Comparison of ENCODE assay signal across 8 cellular contexts in the genomic region with DNA sequence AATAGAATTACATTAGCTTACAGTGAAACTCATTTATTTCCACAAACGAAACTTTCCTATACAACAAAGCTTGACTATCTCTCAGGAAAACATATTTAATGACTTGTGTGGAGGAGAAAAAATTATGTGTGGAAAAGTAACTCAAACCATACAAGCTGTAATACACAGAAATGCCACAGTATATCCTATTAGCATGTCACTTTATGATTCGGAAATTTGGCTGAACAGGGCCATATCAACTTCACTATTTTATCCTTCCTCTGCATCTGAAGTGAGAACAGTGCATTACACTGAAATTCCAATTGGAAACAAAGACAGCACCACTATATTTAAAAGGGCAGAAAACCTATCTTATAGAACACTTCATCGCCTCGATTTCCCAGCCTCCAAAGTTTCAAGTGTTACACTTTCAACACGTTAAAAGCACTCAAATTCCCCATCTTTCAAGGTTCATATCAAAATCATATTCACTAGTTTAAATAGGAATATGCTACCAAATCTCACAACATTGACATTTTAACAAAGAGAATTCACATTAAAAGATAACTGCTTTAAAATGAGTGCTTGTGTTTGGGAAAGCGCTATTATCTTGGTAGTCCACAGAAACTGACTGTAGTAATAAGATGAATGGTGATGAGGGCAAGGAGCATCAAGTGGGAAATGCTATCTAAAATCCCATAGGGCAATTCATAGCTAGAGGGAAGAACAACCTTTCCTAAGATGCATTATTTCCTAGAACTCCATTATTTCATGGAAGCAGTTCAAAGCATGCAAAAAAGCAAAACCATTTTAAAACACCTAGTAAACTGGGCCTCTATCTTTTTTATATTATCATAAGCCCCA. TPM values are rescaled to one million over a fixed set of nuclear protein-coding genes. Genes with fewer than 3 reads are reported as not detected.
A peak's percentile ranks its signal among the peaks of the same experiment; 100 is the strongest.
DNase-seq lines count a peak whose midpoint lies in the region; ATAC-seq, FAIRE-seq and TF ChIP-seq lines count a peak whose summit lies in the region.

No MANE protein-coding gene starts in this region.

- no peak overlapping the region for H4K5ac ChIP-seq in H1 (ENCODE audit: insufficient read length, low read depth, low read length)

- POLR2A ChIA-PET in SK-N-SH (lab: Yijun Ruan, JAX), result no interaction called here
- POLR2A ChIA-PET in PC-3 (lab: Charles Lee; ENCODE audit: unreplicated experiment), result no interaction called here
- POLR2A ChIA-PET in H1 (lab: Charles Lee; ENCODE audit: partially characterized antibody), result no interaction called here

- H3K9me2 ChIP-seq in SK-N-SH (no peaks in the 10 kb centered on the region), PC-3 (replicated peaks; ENCODE audit: low read length) (no peaks in the 10 kb centered on the region)

- ATAC-seq in SK-N-SH treated with all-trans-retinoic acid at 6 μM for 48 hours (no peak), PC-3 (no peak), GM18870 (IDR thresholded peaks at IDR 0.05; ENCODE audit: unreplicated experiment) (no peak)

- H2BK12ac ChIP-seq in H1 (ENCODE audit: low read depth, low read length), result no peak overlapping the region

- TF ChIP-seq POLR2A in H1 (IDR thresholded peaks at IDR 0.05; ENCODE audit: control extremely low read depth in 1 of 2, low read depth in 2 of 2, low read length in 2 of 2), result no peak

- H3K79me1 ChIP-seq in H1 (ENCODE audit: low read depth, low read length), result no peaks in the 10 kb centered on the region; the same call in 1 of the 2 replicates

- peaks cover 24 to 36% of the 10 kb centered on the region in 2 experiments; a peak in 3 of 4 replicates for H3K4me1 ChIP-seq in SK-N-SH (ENCODE audit: control insufficient read depth in 1 of 2, insufficient read depth in 2 of 2, low read depth in 1 of 2, low read length in 1 of 2)
- H3K4me1 ChIP-seq in PC-3 (ENCODE audit: insufficient read depth, low read length), result peaks cover 39% of the 10 kb centered on the region
- H3K4me1 ChIP-seq in H1 (replicated peaks in 1 of 4; ENCODE audit: control insufficient read depth in 3 of 4, insufficient read depth in 4 of 4, low read length in 3 of 4), result peaks cover 0 to 12% (median 6%) of the 10 kb centered on the region in 4 experiments; a peak in 4 of 7 replicates
- H3K4me1 ChIP-seq in osteoblast (ENCODE audit: insufficient read depth, low read length), result peaks cover 37% of the 10 kb centered on the region

- H4K20me1 ChIP-seq in SK-N-SH (ENCODE audit: insufficient read depth) (peaks cover 21% of the 10 kb centered on the region), PC-3 (ENCODE audit: low read length) (peaks cover 5% of the 10 kb centered on the region; the same call in 1 of the 2 replicates), H1 (replicated peaks in 1 of 2; ENCODE audit: control insufficient read depth in 1 of 2, insufficient read depth in 2 of 2, low read length in 2 of 2) (peaks cover 22 to 28% of the 10 kb centered on the region in 2 experiments), osteoblast (ENCODE audit: insufficient read depth, low read length) (peaks cover 19% of the 10 kb centered on the region)

- no peak overlapping the region for H2AK5ac ChIP-seq in H1 (ENCODE audit: low read depth, low read length)

- no peak overlapping the region for H2BK120ac ChIP-seq in H1 (replicated peaks; ENCODE audit: low read depth, low read length)

- no peak overlapping the region for H3K23ac ChIP-seq in H1 (ENCODE audit: insufficient read length)

- no peak overlapping the region for H4K8ac ChIP-seq in H1 (ENCODE audit: extremely low read depth, insufficient read depth, low read length)

- H3K9me3 ChIP-seq in SK-N-SH, result no peaks in the 10 kb centered on the region; the same call in 1 of the 2 replicates
- no peaks in the 10 kb centered on the region for H3K9me3 ChIP-seq in PC-3 (ENCODE audit: low read length)
- no peaks in the 10 kb centered on the region for H3K9me3 ChIP-seq in H1 (ENCODE audit: insufficient read depth in 2 of 2, low read depth in 1 of 2, low read length in 1 of 2)
- H3K9me3 ChIP-seq in osteoblast (ENCODE audit: low read depth, low read length), result no peaks in the 10 kb centered on the region

- TF ChIP-seq RAD21 in SK-N-SH (IDR thresholded peaks at IDR 0.05; ENCODE audit: low read length), result no peak
- no peak for TF ChIP-seq RAD21 in H1 (IDR thresholded peaks at IDR 0.05 in 1 of 2, conservative IDR thresholded peaks at IDR 0.05 in 1 of 2; ENCODE audit: low read depth in 2 of 2, low read length in 2 of 2)

- H3K56ac ChIP-seq in H1 (replicated peaks; ENCODE audit: insufficient read length, low read depth, low read length), result no peak overlapping the region

- no peak overlapping the region for H3K18ac ChIP-seq in H1 (ENCODE audit: extremely low read depth, low read length)

- H2BK20ac ChIP-seq in H1 (ENCODE audit: low read length), result no peak overlapping the region

- TF ChIP-seq EP300 in SK-N-SH (IDR thresholded peaks at IDR 0.05; ENCODE audit: borderline replicate concordance in 1 of 2, low read depth in 1 of 2, low read length in 1 of 2), result no peak
- TF ChIP-seq EP300 in H1 (IDR thresholded peaks at IDR 0.05; ENCODE audit: borderline replicate concordance in 1 of 2, low read depth in 2 of 2, low read length in 2 of 2), result no peak

- peak overlapping the region; percentile 92 to 94; a peak in 3 of 4 replicates for H3K27ac ChIP-seq in SK-N-SH (ENCODE audit: low read depth in 2 of 2, low read length in 1 of 2)
- H3K27ac ChIP-seq in PC-3 (ENCODE audit: low read length), result no peak overlapping the region
- H3K27ac ChIP-seq in H1 (ENCODE audit: low read depth, low read length), result no peak overlapping the region
- H3K27ac ChIP-seq in osteoblast (ENCODE audit: low read depth, low read length), result peak overlapping the region; percentile 97

- no peak overlapping the region for H2BK15ac ChIP-seq in H1 (ENCODE audit: low read length)

- no peak for DNase-seq in SK-N-SH
- DNase-seq in PC-3, result no peak
- DNase-seq in H1 (ENCODE audit: low read depth in 1 of 2, low spot score in 2 of 2), result no peak
- DNase-seq in osteoblast (ENCODE audit: insufficient read length, low spot score, missing footprints), result peak; percentile 27
- no peak for DNase-seq in activated effector memory CD4-positive, alpha-beta T cell treated with Interleukin-2 at 50 U/mL for 16 hours
- no peak for DNase-seq in stimulated activated CD4-positive, alpha-beta T cell treated with anti-CD3 and anti-CD28 coated beads, Interleukin-4, amount 100 ng/mL, for 4 hours

- no peak for TF ChIP-seq CTCF in SK-N-SH (IDR thresholded peaks at IDR 0.05)
- no peak for TF ChIP-seq CTCF in PC-3 (conservative IDR thresholded peaks at IDR 0.05; ENCODE audit: low read depth, low read length)
- no peak for TF ChIP-seq CTCF in H1 (IDR thresholded peaks at IDR 0.05; ENCODE audit: control extremely low read depth in 1 of 3, insufficient read depth in 1 of 3, low read depth in 1 of 3, low read length in 3 of 3)
- no peak for TF ChIP-seq CTCF in osteoblast (IDR thresholded peaks at IDR 0.05; ENCODE audit: extremely low read depth, low read depth, low read length)

- H3K9ac ChIP-seq in SK-N-SH, result peak overlapping the region; percentile 78
- H3K9ac ChIP-seq in PC-3 (ENCODE audit: low read length), result peak overlapping the region; percentile 88
- H3K9ac ChIP-seq in H1 (replicated peaks in 1 of 4; ENCODE audit: extremely low read depth in 1 of 4, low read depth in 3 of 4, low read length in 3 of 4), result no peak overlapping the region

- no peak overlapping the region for H3K14ac ChIP-seq in H1 (ENCODE audit: insufficient read length)

- H3K4me2 ChIP-seq in SK-N-SH (peak overlapping the region; percentile 72), PC-3 (ENCODE audit: low read length) (peak overlapping the region; percentile 87), H1 (ENCODE audit: insufficient read depth in 1 of 2, low read depth in 2 of 2, low read length in 2 of 2) (peak overlapping the region; percentile 96 to 97), osteoblast (ENCODE audit: insufficient read depth, low read length) (peak overlapping the region; percentile 96)

- BruUV-seq in PC-3 (replicated peaks; lab: Mats Ljungman, UMichigan), result TSS peak; percentile 42

- no peak for FAIRE-seq in H1 (lab: Jason Lieb, UNC)

- WGBS in SK-N-SH (ENCODE audit: low lambda C conversion rate), result 48% methylated on average over 6 of the region's 6 CpGs
- WGBS in H1 (ENCODE audit: extremely low coverage in 1 of 2, insufficient coverage in 1 of 2, insufficient read length in 1 of 2, insufficient replicate concordance in 2 of 2, low coverage in 1 of 2, low lambda C conversion rate in 2 of 2, missing lambda C conversion rate in 1 of 2), 2 experiments, result 60% methylated on average over 6 of the region's 6 CpGs; no CpG with 5 or more reads in 1 of the 2 experiments

- H3F3A ChIP-seq in SK-N-SH (replicated peaks; ENCODE audit: insufficient read depth) (peaks cover 32% of the 10 kb centered on the region), PC-3 (ENCODE audit: low read length, unreplicated experiment) (no peaks in the 10 kb centered on the region)

- H4K91ac ChIP-seq in H1 (replicated peaks; ENCODE audit: insufficient read length, low read length), result no peak overlapping the region

- no peak overlapping the region for H2BK5ac ChIP-seq in H1 (ENCODE audit: low read depth, low read length)

- CTCF ChIA-PET in SK-N-SH (lab: Yijun Ruan, JAX) (interaction anchor here (0.8 to 1.0 kb wide), 2 partner anchors 14 to 222 kb away, joined by 3 to 4 read pairs; a partner anchor contains a TSS), PC-3 (lab: Charles Lee) (interaction anchor here (0.6 kb wide), 1 partner anchor 119 kb away, joined by 3 read pairs; no protein-coding TSS in a partner anchor), H1 (lab: Charles Lee; ENCODE audit: partially characterized antibody) (no interaction called here)

- H3K36me3 ChIP-seq in SK-N-SH (replicated peaks in 1 of 2; ENCODE audit: control insufficient read depth in 1 of 2, insufficient read depth in 2 of 2, low read length in 1 of 2), result peaks cover 0 to 6% of the 10 kb centered on the region in 2 experiments
- no peaks in the 10 kb centered on the region for H3K36me3 ChIP-seq in PC-3 (ENCODE audit: low read depth, low read length)
- no peaks in the 10 kb centered on the region for H3K36me3 ChIP-seq in H1 (ENCODE audit: control insufficient read depth in 2 of 4, insufficient read depth in 4 of 4, low read length in 3 of 4)
- no peaks in the 10 kb centered on the region for H3K36me3 ChIP-seq in osteoblast (ENCODE audit: insufficient read depth, low read length)

- H3K4me3 ChIP-seq in SK-N-SH (ENCODE audit: low read depth in 2 of 2, low read length in 1 of 2), result peak overlapping the region; percentile 81 to 89
- peak overlapping the region; percentile 96 for H3K4me3 ChIP-seq in PC-3 (ENCODE audit: low read length)
- peak overlapping the region; percentile 72 to 88 (median 84); a peak in 7 of 8 replicates for H3K4me3 ChIP-seq in H1 (ENCODE audit: extremely low read depth in 1 of 4, insufficient read depth in 2 of 4, low read depth in 3 of 4, low read length in 4 of 4)
- H3K4me3 ChIP-seq in osteoblast (ENCODE audit: insufficient read depth, low read length), result peak overlapping the region; percentile 92

- H3K4ac ChIP-seq in H1 (replicated peaks; ENCODE audit: insufficient read length, low read depth, low read length), result no peak overlapping the region

- H3K27me3 ChIP-seq in SK-N-SH (ENCODE audit: insufficient read depth) (no peaks in the 10 kb centered on the region), PC-3 (ENCODE audit: low read length) (no peaks in the 10 kb centered on the region), H1 (replicated peaks in 1 of 4; ENCODE audit: control insufficient read depth in 3 of 4, extremely low read depth in 1 of 4, insufficient read depth in 3 of 4, low read length in 3 of 4) (peaks cover 29 to 54% (median 41%) of the 10 kb centered on the region in 4 experiments), osteoblast (ENCODE audit: insufficient read depth, low read length) (no peaks in the 10 kb centered on the region)

- intact Hi-C loops in PC-3 (cut with micrococcal nuclease), result loop anchor here (5.0 to 10.0 kb wide), 3 partner anchors 99 to 564 kb away; no protein-coding TSS in a partner anchor

- H3K23me2 ChIP-seq in H1 (ENCODE audit: low read depth, low read length), result peaks cover 9% of the 10 kb centered on the region

- H3K79me2 ChIP-seq in SK-N-SH (ENCODE audit: insufficient read depth), result peaks cover 84% of the 10 kb centered on the region
- peaks cover 84% of the 10 kb centered on the region for H3K79me2 ChIP-seq in PC-3 (ENCODE audit: low read length)
- peaks cover 0 to 26% of the 10 kb centered on the region in 2 experiments; a peak in 3 of 4 replicates for H3K79me2 ChIP-seq in H1 (ENCODE audit: control insufficient read depth in 1 of 2, insufficient read depth in 2 of 2, low read length in 2 of 2)
- H3K79me2 ChIP-seq in osteoblast (ENCODE audit: insufficient read depth, low read length), result peaks cover 80% of the 10 kb centered on the region

- H2AFZ ChIP-seq in SK-N-SH (ENCODE audit: low read depth) (no peak overlapping the region), PC-3 (ENCODE audit: low read length) (no peak overlapping the region), H1 (ENCODE audit: low read length) (no peak overlapping the region), osteoblast (ENCODE audit: low read length) (no peak overlapping the region)

RNA-seq across cellular contexts. Expression of a gene that starts 1.8 kb away (rescaled TPM):
- 7.3 and 8.6 TPM in 2 replicates for polyA plus RNA-seq in SK-N-SH (2012; rRNA removed)
- polyA plus RNA-seq in SK-N-SH (2012; cell fraction: cytosol; rRNA removed), result 8.9 and 9.8 TPM in 2 replicates
- polyA plus RNA-seq in SK-N-SH (2012; cell fraction: nucleus; rRNA removed), result 7.5 and 16.7 TPM in 2 replicates
- 13.9 and 25.3 TPM in 2 replicates for total RNA-seq in PC-3 (2014; rRNA removed)
- 5.0 and 6.6 TPM in 2 replicates for total RNA-seq in H1 (2021; fragmentation: NEBNext Ultra II Directional; extraction: Animal tissue kit (Norgen Biotek cat#: 25700))
- polyA plus RNA-seq in H1 (2011; rRNA removed), result 1.1 and 2.1 TPM in 2 replicates
- polyA plus RNA-seq in H1 (2011; cell fraction: cytosol; rRNA removed), result 2.8 TPM
- polyA plus RNA-seq in H1 (2011; cell fraction: nucleus; rRNA removed), result 3.3 TPM
- 1.8 to 3.4 TPM (median 2.1 TPM) in 4 replicates for polyA plus RNA-seq in H1 (2012, experiment 1 of 2)
- 0.17 TPM for polyA plus RNA-seq in H1 (2012, experiment 2 of 2)
- polyA plus RNA-seq in H1 (2013, experiment 1 of 2), result 2.8 TPM
- polyA plus RNA-seq in H1 (2013, experiment 2 of 2), result 2.5 TPM
- 9.4 and 12.6 TPM in 2 replicates for polyA minus RNA-seq in H1 (2011; rRNA and poly(A)+ RNA removed)
- 4.6 TPM for polyA minus RNA-seq in H1 (2011; cell fraction: cytosol; rRNA and poly(A)+ RNA removed)
- polyA minus RNA-seq in H1 (2011; cell fraction: nucleus; rRNA and poly(A)+ RNA removed), result 27.3 TPM
- 41.3 and 42.0 TPM in 2 replicates for total RNA-seq in osteoblast

Comparison
In these comparisons a context has a peak if more than half of its experiments do, and no peak if none do; other contexts are left out.
1. H3K27ac ChIP-seq: peak in SK-N-SH (2 of 2) and osteoblast (single experiment); none in PC-3 (single experiment) and H1 (single experiment).
2. H3K9ac ChIP-seq: peak in SK-N-SH (single experiment) and PC-3 (single experiment); none in H1 (0 of 4).
3. Peak in every context shown above with its lines, with median percentiles within 50 percentile points of each other: H3K4me2 ChIP-seq and H3K4me3 ChIP-seq.